ENCODE assay signal across 13 cellular contexts in genomic region chr2:110993557-110994231, GRCh38.
DNase-seq lines count a peak whose midpoint lies in the region; ATAC-seq and TF ChIP-seq lines count a peak whose summit lies in the region.
"Had no signal": no experiment of that assay in that cellular context is flagged by ENCODE, and none has a peak within 500 bp of the region (broad histone marks: within the 10 kb centered on the region; RNA-seq: fewer than 3 reads in every experiment).

No MANE protein-coding gene starts in this region.

- no peak for TF ChIP-seq RAD21 in Ishikawa (IDR thresholded peaks at IDR 0.05; ENCODE audit: low read depth)

- peak overlapping the region; percentile 38 to 73 (median 60) for H3K4me3 Mint-ChIP-seq in naive thymus-derived CD8-positive, alpha-beta T cell
- H3K4me3 Mint-ChIP-seq: activated T-cell treated with anti-CD3 and anti-CD28 coated beads, Interleukin-2, amount 50 U/mL, for 24 hours; neural crest cell had no signal

- no peaks in the 10 kb centered on the region for H3K36me3 ChIP-seq in WERI-Rb-1
- H3K36me3 ChIP-seq: HAP-1 had no signal

- peaks cover 78% of the 10 kb centered on the region for H3K27me3 ChIP-seq in WERI-Rb-1 (ENCODE audit: insufficient read depth, low read depth, severe bottlenecking)

- H3K9me3 Mint-ChIP-seq in naive thymus-derived CD8-positive, alpha-beta T cell: peaks cover 0 to 16% (median 4%) of the 10 kb centered on the region in 9 donors
- H3K9me3 Mint-ChIP-seq: activated T-cell treated with anti-CD3 and anti-CD28 coated beads, Interleukin-2, amount 50 U/mL, for 24 hours had no signal

- no peak for TF ChIP-seq EP300 in Ishikawa (IDR thresholded peaks at IDR 0.05; ENCODE audit: borderline replicate concordance)

- H3K27me3 Mint-ChIP-seq in naive thymus-derived CD8-positive, alpha-beta T cell: no peaks in the 10 kb centered on the region

- ATAC-seq in naive thymus-derived CD8-positive, alpha-beta T cell: peak; percentile 62 to 65

- peaks cover 5 to 30% (median 21%) of the 10 kb centered on the region in 4 donors for H3K4me1 Mint-ChIP-seq in naive thymus-derived CD8-positive, alpha-beta T cell

- peak in 2 of 3 experiments; percentile 44 to 80 for DNase-seq in NCI-H1417 (lab: John Stamatoyannopoulos, UW)
- DNase-seq in NCI-H1417 treated with DMSO at 0.1 percent for 48 hours (lab: John Stamatoyannopoulos, UW): no peak
- DNase-seq in amniotic epithelial cell (ENCODE audit: low read depth): peak; percentile 2
- DNase-seq in naive thymus-derived CD8-positive, alpha-beta T cell: peak in 1 of 10 donors; percentile 17
- DNase-seq in WERI-Rb-1: no peak
- DNase-seq in NCI-H2107 (lab: John Stamatoyannopoulos, UW): no peak
- DNase-seq in GM19238 (ENCODE audit: insufficient read length, low spot score): no peak
- DNase-seq: 8988T; activated T-cell treated with anti-CD3 and anti-CD28 coated beads, Interleukin-2, amount 50 U/mL, for 24 hours had no signal

- H3K27ac Mint-ChIP-seq in naive thymus-derived CD8-positive, alpha-beta T cell: peak overlapping the region in 8 of 10 donors; percentile 30 to 84 (median 71)
- H3K27ac Mint-ChIP-seq: activated T-cell treated with anti-CD3 and anti-CD28 coated beads, Interleukin-2, amount 50 U/mL, for 24 hours had no signal

- peaks cover 0 to 9% (median 6%) of the 10 kb centered on the region in 3 donors for H3K36me3 Mint-ChIP-seq in naive thymus-derived CD8-positive, alpha-beta T cell

- H3K4me3 ChIP-seq in WERI-Rb-1 (ENCODE audit: low read depth, low read length): no peak overlapping the region
- H3K4me3 ChIP-seq: HAP-1, SK-N-MC had no signal

- H3K27ac ChIP-seq in WERI-Rb-1: no peak overlapping the region
- H3K27ac ChIP-seq: SK-N-MC had no signal

- TF ChIP-seq CTCF in WERI-Rb-1 (IDR thresholded peaks at IDR 0.05; ENCODE audit: low read depth, low read length): no peak

- no peaks in the 10 kb centered on the region for H3K9me3 ChIP-seq in WERI-Rb-1 (ENCODE audit: severe bottlenecking)
- H3K9me3 ChIP-seq: HAP-1 had no signal

- POLR2A ChIA-PET in naive thymus-derived CD8-positive, alpha-beta T cell (lab: Charles Lee): no interaction called here

TF ChIP-seq in Ishikawa, 13 proteins besides CTCF, POLR2A, EP300 and RAD21:
- TF ChIP-seq, protein P1, sequence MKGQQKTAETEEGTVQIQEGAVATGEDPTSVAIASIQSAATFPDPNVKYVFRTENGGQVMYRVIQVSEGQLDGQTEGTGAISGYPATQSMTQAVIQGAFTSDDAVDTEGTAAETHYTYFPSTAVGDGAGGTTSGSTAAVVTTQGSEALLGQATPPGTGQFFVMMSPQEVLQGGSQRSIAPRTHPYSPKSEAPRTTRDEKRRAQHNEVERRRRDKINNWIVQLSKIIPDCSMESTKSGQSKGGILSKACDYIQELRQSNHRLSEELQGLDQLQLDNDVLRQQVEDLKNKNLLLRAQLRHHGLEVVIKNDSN (IDR thresholded peaks at IDR 0.05): peak; percentile 72
- TF ChIP-seq ZBTB7A (IDR thresholded peaks at IDR 0.05; ENCODE audit: low read depth): no peak
- TF ChIP-seq MAX (IDR thresholded peaks at IDR 0.05): peak; percentile 73
- no peak for TF ChIP-seq CEBPB (IDR thresholded peaks at IDR 0.05)
TF ChIP-seq in Ishikawa: peak in this region for 2.

Comparison
In these comparisons a context has a peak if more than half of its experiments do, and no peak if none do; other contexts are left out.
1. DNase-seq: peak in NCI-H1417 (2 of 3) and amniotic epithelial cell (single experiment); none in NCI-H1417 treated with DMSO at 0.1 percent for 48 hours (single experiment), WERI-Rb-1 (single experiment), NCI-H2107 (single experiment) and GM19238 (single experiment).